Comparison of ENCODE assay signal across 10 cellular contexts in the genomic region with DNA sequence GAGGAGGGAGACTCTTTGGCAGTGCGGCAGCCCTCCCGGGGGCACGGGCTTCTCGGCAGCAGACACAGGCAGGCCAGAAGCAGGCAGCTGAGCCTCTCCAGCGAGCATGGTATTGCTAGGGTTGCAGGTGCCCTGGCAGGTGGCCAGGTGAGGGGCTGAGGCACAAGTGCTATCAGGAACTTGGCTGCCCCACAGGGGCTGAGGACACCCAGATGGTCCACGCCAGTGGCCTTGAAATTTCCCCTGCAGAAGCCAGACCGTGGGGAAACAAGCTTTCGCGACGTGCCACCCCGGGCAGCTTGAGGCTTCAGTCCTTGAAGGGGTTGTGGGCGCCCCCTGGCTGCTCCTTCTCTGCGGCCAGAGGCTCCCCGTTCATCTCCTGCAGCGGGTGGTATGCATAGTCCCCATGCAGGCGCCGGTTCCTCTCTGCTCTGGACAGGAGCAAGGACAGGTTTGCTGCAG. TPM values are rescaled to one million over a fixed set of nuclear protein-coding genes. Genes with fewer than 3 reads are reported as not detected.
DNase-seq lines count a peak whose midpoint lies in the region; ATAC-seq and TF ChIP-seq lines count a peak whose summit lies in the region.
"Had no signal": no experiment of that assay in that cellular context is flagged by ENCODE, and none has a peak within 500 bp of the region (broad histone marks: within the 10 kb centered on the region; RNA-seq: fewer than 3 reads in every experiment).

No MANE protein-coding gene starts in this region.

- H3K36me3 ChIP-seq in vagina (peaks cover 0 to 5% of the 10 kb centered on the region in 2 donors), trophoblast cell (ENCODE audit: control insufficient read depth in 1 of 2, insufficient read depth in 2 of 2, low read length in 2 of 2) (peaks cover 0 to 6% of the 10 kb centered on the region in 2 experiments)

- no peak for TF ChIP-seq POLR2A in vagina (IDR thresholded peaks at IDR 0.05)

- H3K27me3 ChIP-seq in right cardiac atrium (ENCODE audit: control insufficient read depth, insufficient read depth) (no peaks in the 10 kb centered on the region), vagina (no peaks in the 10 kb centered on the region), trophoblast cell (ENCODE audit: insufficient read depth, low read length) (no peaks in the 10 kb centered on the region)

- H3K14ac ChIP-seq in trophoblast cell (ENCODE audit: low read length) = no peak overlapping the region

- H4K12ac ChIP-seq in trophoblast cell (ENCODE audit: low read depth, low read length) = no peak overlapping the region

- ATAC-seq in right cardiac atrium (peak; percentile 17 to 25), GM21723 (IDR thresholded peaks at IDR 0.05; ENCODE audit: unreplicated experiment) (no peak)

- intact Hi-C loops in right cardiac atrium (cut with DNase I) = loop anchor here in 1 of 4 donors (5.0 kb wide), 1 partner anchor 63 kb away; no protein-coding TSS in a partner anchor
- intact Hi-C loops in vagina (cut with DNase I) = no loop called here

- H2BK5ac ChIP-seq in trophoblast cell (ENCODE audit: low read depth, low read length, poor library complexity) = no peak overlapping the region

- H4K8ac ChIP-seq in trophoblast cell (ENCODE audit: low read depth, low read length) = no peak overlapping the region

- H3K79me2 ChIP-seq in trophoblast cell (ENCODE audit: control insufficient read depth, insufficient read depth, low read length, poor library complexity) = no peaks in the 10 kb centered on the region

- H3K4me1 ChIP-seq in right cardiac atrium (ENCODE audit: control insufficient read depth, insufficient read depth, low read length) (no peaks in the 10 kb centered on the region), vagina (no peaks in the 10 kb centered on the region), trophoblast cell (ENCODE audit: control insufficient read depth in 1 of 2, insufficient read depth in 2 of 2, low read length in 2 of 2) (no peaks in the 10 kb centered on the region)

- H3K4me2 ChIP-seq in trophoblast cell (ENCODE audit: low read length) = no peak overlapping the region

- no peak overlapping the region for H3K4ac ChIP-seq in trophoblast cell (ENCODE audit: low read depth, low read length)

- no peak overlapping the region for H3K23ac ChIP-seq in trophoblast cell (ENCODE audit: low read length)

- peak; percentile 34 for TF ChIP-seq CTCF in AG09309 (IDR thresholded peaks at IDR 0.05; ENCODE audit: control insufficient read depth, insufficient read depth, low read depth, low read length, missing control alignments)
- peak; percentile 61 for TF ChIP-seq CTCF in HFF-Myc (IDR thresholded peaks at IDR 0.05; ENCODE audit: low read depth, low read length, missing control alignments)
- no peak for TF ChIP-seq CTCF in vagina (IDR thresholded peaks at IDR 0.05)

- H2BK120ac ChIP-seq in trophoblast cell (ENCODE audit: insufficient read depth, low read length, poor library complexity) = no peak overlapping the region

- H3K9ac ChIP-seq in trophoblast cell (ENCODE audit: low read length) = no peak overlapping the region

- no peak for DNase-seq in AG09309 (ENCODE audit: low read depth)
- DNase-seq in HFF-Myc (ENCODE audit: extremely low read depth, low read depth) = no peak
- peak; percentile 39 to 71 for DNase-seq in SHP77 (lab: John Stamatoyannopoulos, UW)
- peak in 2 of 3 donors; percentile 76 for DNase-seq in right cardiac atrium
- no peak for DNase-seq in vagina (ENCODE audit: extremely low spot score in 2 of 2)
- DNase-seq in cerebellar nuclear complex (lab: John Stamatoyannopoulos, UW) = no peak
- no peak for DNase-seq in trophoblast cell
- DNase-seq: NCI-H446 treated with DMSO at 0.1 percent for 48 hours had no signal

- H4K91ac ChIP-seq in trophoblast cell (ENCODE audit: low read depth, low read length) = no peak overlapping the region

- H3K79me1 ChIP-seq in trophoblast cell (ENCODE audit: low read length) = no peaks in the 10 kb centered on the region

- no peak overlapping the region for H3K18ac ChIP-seq in trophoblast cell (ENCODE audit: low read length)

- WGBS in right cardiac atrium = 43% methylated on average over 17 of the region's 17 CpGs
- no CpG with 5 or more reads among the region's 17 CpGs for WGBS in trophoblast cell (ENCODE audit: extremely low coverage, insufficient coverage, insufficient read length)

- no peak overlapping the region for H3K27ac ChIP-seq in right cardiac atrium (ENCODE audit: low read length)
- no peak overlapping the region for H3K27ac ChIP-seq in vagina
- no peak overlapping the region for H3K27ac ChIP-seq in trophoblast cell (ENCODE audit: low read depth, low read length)

- H2BK12ac ChIP-seq in trophoblast cell (ENCODE audit: low read length) = no peak overlapping the region

- H3K9me3 ChIP-seq in right cardiac atrium (ENCODE audit: control insufficient read depth, low read length) (no peaks in the 10 kb centered on the region), vagina (no peaks in the 10 kb centered on the region), trophoblast cell (ENCODE audit: insufficient read depth, low read depth, low read length) (peaks cover 1% of the 10 kb centered on the region)

- no peak overlapping the region for H2AK5ac ChIP-seq in trophoblast cell (ENCODE audit: low read length)

- no peak overlapping the region for H3K4me3 ChIP-seq in AG09309 (ENCODE audit: control insufficient read depth, low read depth, low read length)
- no peak overlapping the region for H3K4me3 ChIP-seq in HFF-Myc (replicated peaks; ENCODE audit: low read depth, low read length)
- no peak overlapping the region for H3K4me3 ChIP-seq in right cardiac atrium (ENCODE audit: low read length)
- H3K4me3 ChIP-seq in vagina = no peak overlapping the region
- no peak overlapping the region for H3K4me3 ChIP-seq in trophoblast cell (ENCODE audit: low read depth, low read length)

- no peak overlapping the region for H2AFZ ChIP-seq in trophoblast cell (ENCODE audit: insufficient read depth, low read length, poor library complexity)

RNA-seq across cellular contexts. Expression of gene NAGPA, which starts 8.5 kb away (rescaled TPM):
- total RNA-seq in right cardiac atrium (10 to 100 TPM in 1 of 4 donors, 1 to 10 TPM in 3; 6.0 to 10.0 (median 7.8) TPM), vagina (9.8 TPM)
- polyA plus RNA-seq in right cardiac atrium = 5.3 TPM
- 6.4 and 7.7 TPM in 2 replicates for polyA plus RNA-seq in trophoblast cell (2013)

RNA-seq across cellular contexts. Expression of gene C16orf89, which starts 40.6 kb away (rescaled TPM):
- total RNA-seq in right cardiac atrium = 1 to 10 TPM; 3.2 to 9.7 (median 6.8) TPM
- polyA plus RNA-seq in right cardiac atrium = 10.9 TPM
- 4.4 TPM for total RNA-seq in vagina
- polyA plus RNA-seq in trophoblast cell (2013) = not detected in 2 replicates
- total RNA-seq: pulmonary artery endothelial cell had no signal

RNA-seq across cellular contexts. Expression of gene ALG1, which starts 46.4 kb away (rescaled TPM):
- total RNA-seq in right cardiac atrium (10 to 100 TPM in 2 of 4 donors, 1 to 10 TPM in 2; 9.3 to 11.4 (median 10.1) TPM), vagina (22.8 TPM)
- 8.0 TPM for polyA plus RNA-seq in right cardiac atrium
- 12.7 and 12.8 TPM in 2 replicates for polyA plus RNA-seq in trophoblast cell (2013)

Comparison
In these comparisons a context has a peak if more than half of its experiments do, and no peak if none do; other contexts are left out.
1. DNase-seq: peak in SHP77 (2 of 2) and right cardiac atrium (2 of 3); none in AG09309 (single experiment), HFF-Myc (single experiment), vagina (0 of 2), cerebellar nuclear complex (0 of 2) and trophoblast cell (0 of 2).
2. CTCF ChIP-seq: peak in AG09309 (single experiment) and HFF-Myc (single experiment); none in vagina (0 of 3).